Comparison of ENCODE assay signal across 8 cellular contexts in genomic region chrX:106611682-106612402, GRCh38. TPM values are rescaled to one million over a fixed set of nuclear protein-coding genes. Genes with fewer than 3 reads are reported as not detected.
DNase-seq lines count a peak whose midpoint lies in the region; ATAC-seq and TF ChIP-seq lines count a peak whose summit lies in the region.

A gene with protein sequence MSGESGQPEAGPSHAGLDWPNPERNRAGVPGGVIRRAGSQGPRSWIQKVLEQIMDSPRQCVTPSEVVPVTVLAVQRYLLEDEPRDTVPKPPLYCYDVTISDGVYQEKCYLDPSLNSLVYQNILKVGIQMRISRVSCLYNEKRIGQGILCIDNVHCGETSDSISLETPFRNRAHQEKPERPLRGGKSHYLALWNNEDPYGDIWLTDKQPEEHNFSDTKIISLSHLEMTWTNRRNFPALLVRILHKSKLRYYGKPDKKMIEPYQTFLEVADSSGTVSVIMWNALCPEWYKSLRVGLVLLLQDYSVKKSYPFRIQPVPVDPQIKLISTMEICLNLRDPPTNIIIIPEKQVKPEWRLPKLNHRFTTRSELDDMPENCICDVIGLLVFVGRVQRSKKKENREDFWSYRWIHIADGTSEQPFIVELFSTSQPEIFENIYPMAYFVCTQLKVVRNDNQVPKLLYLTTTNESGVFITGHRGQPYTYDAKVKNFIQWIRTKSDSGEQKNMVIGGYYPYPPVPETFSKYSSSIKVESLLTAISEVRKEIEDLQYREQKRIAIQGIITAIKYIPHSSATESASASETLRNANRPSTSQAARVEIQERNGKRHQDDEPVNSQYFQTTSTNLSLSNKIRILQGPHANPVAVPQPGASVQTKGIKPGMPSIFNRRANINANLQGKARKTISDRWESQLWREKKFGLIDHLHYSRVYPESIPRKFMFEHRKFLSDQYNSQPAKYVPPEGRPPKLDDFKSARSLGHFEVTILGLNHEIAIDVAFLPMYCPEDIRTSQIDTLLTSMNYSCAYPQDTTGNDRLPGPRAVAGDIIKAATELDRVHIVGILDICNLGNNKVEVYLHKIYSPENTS (plus strand): TSS chrX:106611978. CDS start chrX:106612081, 103 bp downstream.

- H3K36me3 Mint-ChIP-seq in Caco-2 (ENCODE audit: insufficient read depth, unreplicated experiment) (no peaks in the 10 kb centered on the region), glutamatergic neuron (ENCODE audit: unreplicated experiment) (no peaks in the 10 kb centered on the region)
- H3K36me3 Mint-ChIP-seq in activated naive CD4-positive, alpha-beta T cell treated with anti-CD3 and anti-CD28 coated beads for 36 hours (ENCODE audit: low read depth) = no peaks in the 10 kb centered on the region

- H3K4me1 ChIP-seq in Caco-2 = no peaks in the 10 kb centered on the region
- peaks cover 10% of the 10 kb centered on the region for H3K4me1 ChIP-seq in suprapubic skin

- ATAC-seq in GM21360 (IDR thresholded peaks at IDR 0.05; ENCODE audit: unreplicated experiment) (peak; percentile 97), omental fat pad (ENCODE audit: low FRiP score) (peak; percentile 92)

- peak within 1 kb of the TSS; percentile 36 for H3K27ac Mint-ChIP-seq in Caco-2 (ENCODE audit: unreplicated experiment)
- peak within 1 kb of the TSS; percentile 85 for H3K27ac Mint-ChIP-seq in activated naive CD4-positive, alpha-beta T cell treated with anti-CD3 and anti-CD28 coated beads for 36 hours
- H3K27ac Mint-ChIP-seq in glutamatergic neuron (ENCODE audit: unreplicated experiment) = peak within 1 kb of the TSS; percentile 50

- peak in 1 of 2 donors; percentile 27 for TF ChIP-seq POLR2A in suprapubic skin (IDR thresholded peaks at IDR 0.05)

- peak; percentile 77 to 81 for DNase-seq in Caco-2
- DNase-seq in HS-27A (ENCODE audit: low read depth) = peak; percentile 8
- DNase-seq in SHP77 (lab: John Stamatoyannopoulos, UW) = peak; percentile 85
- peak; percentile 89 for DNase-seq in activated naive CD4-positive, alpha-beta T cell treated with anti-CD3 and anti-CD28 coated beads for 36 hours
- DNase-seq in glutamatergic neuron = peak; percentile 84
- DNase-seq in omental fat pad (ENCODE audit: low spot score) = no peak
- peak; percentile 81 to 87 for DNase-seq in suprapubic skin (ENCODE audit: low spot score in 2 of 2)

- 33% methylated on average over 23 of the region's 46 CpGs for WGBS in suprapubic skin

- H3K27ac ChIP-seq in suprapubic skin = no peak within 1 kb of the TSS

- no peaks in the 10 kb centered on the region for H3K36me3 ChIP-seq in Caco-2 (ENCODE audit: control insufficient read depth, insufficient read depth, low read length)
- no peaks in the 10 kb centered on the region for H3K36me3 ChIP-seq in suprapubic skin

- H3K9me3 ChIP-seq in Caco-2 (no peaks in the 10 kb centered on the region), suprapubic skin (no peaks in the 10 kb centered on the region)

- BruUV-seq in Caco-2 (replicated peaks; lab: Mats Ljungman, UMichigan) = TSS peak; percentile 63

- CTCF ChIA-PET in Caco-2 (lab: Charles Lee) = interaction anchor here (0.6 to 0.7 kb wide), 3 partner anchors 8 to 157 kb away, joined by 3 to 5 read pairs (median 4); no protein-coding TSS in a partner anchor
- CTCF ChIA-PET in activated naive CD4-positive, alpha-beta T cell treated with anti-CD3 and anti-CD28 coated beads for 36 hours (lab: Charles Lee) = interaction anchor here (1.9 kb wide), 1 partner anchor 130 kb away, joined by 6 read pairs; no protein-coding TSS in a partner anchor

- peak within 1 kb of the TSS; percentile 50 for H3K4me3 ChIP-seq in Caco-2 (ENCODE audit: low read depth, low read length)
- H3K4me3 ChIP-seq in suprapubic skin = peak within 1 kb of the TSS; percentile 54

- intact Hi-C loops in Caco-2 (cut with micrococcal nuclease; ENCODE audit: unreplicated experiment) = loop anchor here (1.0 to 5.0 kb wide), 3 partner anchors 80 to 190 kb away; partner anchors contain the start of gene TBC1D8B
- intact Hi-C loops in activated naive CD4-positive, alpha-beta T cell treated with anti-CD3 and anti-CD28 coated beads for 36 hours (cut with micrococcal nuclease) = loop anchor here (1.0 to 10.0 kb wide), 9 partner anchors 24 to 1479 kb away; partner anchors contain the start of genes ATG4A, PRPS1, PSMD10 and RBM41

- H3K27me3 Mint-ChIP-seq in Caco-2 (ENCODE audit: insufficient read depth, unreplicated experiment) = no peaks in the 10 kb centered on the region
- no peaks in the 10 kb centered on the region for H3K27me3 Mint-ChIP-seq in activated naive CD4-positive, alpha-beta T cell treated with anti-CD3 and anti-CD28 coated beads for 36 hours (ENCODE audit: low read depth)
- H3K27me3 Mint-ChIP-seq in glutamatergic neuron (ENCODE audit: unreplicated experiment) = no peaks in the 10 kb centered on the region

- H3K4me1 Mint-ChIP-seq in Caco-2 (ENCODE audit: low read depth, unreplicated experiment) = peaks cover 6% of the 10 kb centered on the region
- H3K4me1 Mint-ChIP-seq in activated naive CD4-positive, alpha-beta T cell treated with anti-CD3 and anti-CD28 coated beads for 36 hours (ENCODE audit: low read depth) = peaks cover 14% of the 10 kb centered on the region
- no peaks in the 10 kb centered on the region for H3K4me1 Mint-ChIP-seq in glutamatergic neuron (ENCODE audit: low read depth, unreplicated experiment)

- H3K4me3 Mint-ChIP-seq in Caco-2 (ENCODE audit: unreplicated experiment) (peak within 1 kb of the TSS; percentile 82), glutamatergic neuron (ENCODE audit: unreplicated experiment) (peak within 1 kb of the TSS; percentile 81)
- peak within 1 kb of the TSS; percentile 87 for H3K4me3 Mint-ChIP-seq in activated naive CD4-positive, alpha-beta T cell treated with anti-CD3 and anti-CD28 coated beads for 36 hours

- POLR2A ChIA-PET in Caco-2 (lab: Charles Lee) = interaction anchor here (0.6 kb wide), 1 partner anchor 1318 kb away, joined by 3 read pairs; no protein-coding TSS in a partner anchor

- H3K27me3 ChIP-seq in Caco-2 (replicated peaks; ENCODE audit: control insufficient read depth, insufficient read depth, low read length) (no peaks in the 10 kb centered on the region), suprapubic skin (no peaks in the 10 kb centered on the region)

- TF ChIP-seq CTCF in Caco-2 (IDR thresholded peaks at IDR 0.05; ENCODE audit: insufficient read depth in 1 of 2, low read depth in 1 of 2, low read length in 1 of 2, severe bottlenecking in 1 of 2, unreplicated experiment in 1 of 2) = no peak
- no peak for TF ChIP-seq CTCF in glutamatergic neuron (IDR thresholded peaks at IDR 0.05; ENCODE audit: partially characterized antibody, unreplicated experiment)
- TF ChIP-seq CTCF in omental fat pad (IDR thresholded peaks at IDR 0.05) = no peak
- TF ChIP-seq CTCF in suprapubic skin (IDR thresholded peaks at IDR 0.05) = no peak

- no peaks in the 10 kb centered on the region for H3K9me3 Mint-ChIP-seq in Caco-2 (ENCODE audit: unreplicated experiment)
- H3K9me3 Mint-ChIP-seq in activated naive CD4-positive, alpha-beta T cell treated with anti-CD3 and anti-CD28 coated beads for 36 hours = no peaks in the 10 kb centered on the region
- H3K9me3 Mint-ChIP-seq in glutamatergic neuron (ENCODE audit: unreplicated experiment) = no peaks in the 10 kb centered on the region

- no peak for TF ChIP-seq EP300 in suprapubic skin (IDR thresholded peaks at IDR 0.05)

RNA-seq across cellular contexts. Expression of the gene that starts here (rescaled TPM):
- 2.2 and 3.4 TPM in 2 replicates for total RNA-seq in Caco-2 (2022)
- 10 to 100 TPM; 13.1 to 14.8 TPM for total RNA-seq in activated naive CD4-positive, alpha-beta T cell treated with anti-CD3 and anti-CD28 coated beads for 36 hours
- total RNA-seq in glutamatergic neuron (ENCODE audit: unreplicated experiment) = 7.5 TPM
- total RNA-seq in omental fat pad = 1 to 10 TPM; 1.2 to 4.3 (median 2.4) TPM
- 10 to 100 TPM in 1 of 4 donors, 1 to 10 TPM in 3; 1.6 to 34.0 (median 5.3) TPM for total RNA-seq in suprapubic skin
